ENCODE assay signal across 30 cellular contexts in genomic region chr5:115165790-115166189, GRCh38. TPM values are rescaled to one million over a fixed set of nuclear protein-coding genes. Genes with fewer than 3 reads are reported as not detected.
"Had no signal": no experiment of that assay in that cellular context is flagged by ENCODE, and none has a peak within 500 bp of the region (broad histone marks: within the 10 kb centered on the region; RNA-seq: fewer than 3 reads in every experiment).

No MANE protein-coding gene starts in this region.

- H3K79me2 ChIP-seq: parathyroid adenoma had no signal

- H3K27ac ChIP-seq: ovary, parathyroid adenoma, prostate gland, right atrium auricular region, skin epidermis, suprapubic skin, testis, tibial artery, transverse colon, upper lobe of right lung, uterus had no signal

- H3K36me3 ChIP-seq: ovary, prostate gland, right atrium auricular region, suprapubic skin, tibial artery, transverse colon, upper lobe of right lung, uterus had no signal

- H3K4me3 ChIP-seq: ovary, prostate gland, right atrium auricular region, skin epidermis, suprapubic skin, testis, tibial artery, transverse colon, upper lobe of right lung, uterus had no signal

- H3K9ac ChIP-seq: parathyroid adenoma had no signal

- H3K4me3 Mint-ChIP-seq: naive thymus-derived CD8-positive, alpha-beta T cell; natural killer cell treated with Interleukin-12 subunit alpha and Interleukin-12 subunit beta and Interleukin-15 and Interleukin-18, amount 100 ng/mL, for 72 hours; nephron progenitor cell; neural crest cell; stimulated activated effector memory CD8-positive, alpha-beta T cell treated with anti-CD3 and anti-CD28 coated beads, Interleukin-12 subunit alpha, Interleukin-12 subunit beta, amount 100 ng/mL, for 72 hours; stimulated activated naive CD8-positive, alpha-beta T cell treated with anti-CD3 and anti-CD28 coated beads, Interleukin-15, amount 100 ng/mL, for 72 hours; type B pancreatic cell had no signal

- H2AFZ ChIP-seq: parathyroid adenoma had no signal

- H3K36me3 Mint-ChIP-seq: stimulated activated effector memory CD8-positive, alpha-beta T cell treated with anti-CD3 and anti-CD28 coated beads, Interleukin-12 subunit alpha, Interleukin-12 subunit beta, amount 100 ng/mL, for 72 hours had no signal

- H3K27me3 ChIP-seq: ovary, right atrium auricular region, testis, tibial artery had no signal

- H3K27ac Mint-ChIP-seq: natural killer cell treated with Interleukin-12 subunit alpha and Interleukin-12 subunit beta and Interleukin-15 and Interleukin-18, amount 100 ng/mL, for 72 hours; nephron progenitor cell; stimulated activated effector memory CD8-positive, alpha-beta T cell treated with anti-CD3 and anti-CD28 coated beads, Interleukin-12 subunit alpha, Interleukin-12 subunit beta, amount 100 ng/mL, for 72 hours; stimulated activated naive CD8-positive, alpha-beta T cell treated with anti-CD3 and anti-CD28 coated beads, Interleukin-15, amount 100 ng/mL, for 72 hours; type B pancreatic cell had no signal

- H3K9me3 ChIP-seq: ovary, prostate gland, right atrium auricular region, suprapubic skin, testis, tibial artery, transverse colon, upper lobe of right lung, uterus had no signal

- DNase-seq: naive B cell; nephron progenitor cell; occipital lobe; ovary; posterior cingulate gyrus; retina; stimulated activated CD4-positive, alpha-beta T cell treated with anti-CD3 and anti-CD28 coated beads, Interleukin-15, amount 100 ng/mL, for 24 hours; stimulated activated CD4-positive, alpha-beta T cell treated with anti-CD3 and anti-CD28 coated beads, Interleukin-2, amount 100 ng/mL, for 24 hours; stimulated activated CD4-positive, alpha-beta T cell treated with anti-CD3 and anti-CD28 coated beads, Interleukin-2, amount 100 ng/mL, for 48 hours; stimulated activated CD4-positive, alpha-beta T cell treated with anti-CD3 and anti-CD28 coated beads, Interleukin-4, amount 100 ng/mL, for 24 hours; stimulated activated naive CD4-positive, alpha-beta T cell; stimulated activated naive CD8-positive, alpha-beta T cell treated with anti-CD3 and anti-CD28 coated beads, Interleukin-15, amount 100 ng/mL, for 72 hours; stimulated activated naive CD8-positive, alpha-beta T cell treated with anti-CD3 and anti-CD28 coated beads, Interleukin-15, Interleukin-2, amounts not matched to agents 100 U/mL and 50 U/mL, for 24 hours; substantia nigra; testis; tibial artery; transverse colon; upper lobe of right lung; uterus had no signal

- ATAC-seq: naive thymus-derived CD8-positive, alpha-beta T cell; natural killer cell treated with Interleukin-12 subunit alpha and Interleukin-12 subunit beta and Interleukin-15 and Interleukin-18, amount 100 ng/mL, for 72 hours; sciatic nerve; stimulated activated effector memory CD8-positive, alpha-beta T cell treated with anti-CD3 and anti-CD28 coated beads, Interleukin-12 subunit alpha, Interleukin-12 subunit beta, amount 100 ng/mL, for 72 hours; stimulated activated naive CD8-positive, alpha-beta T cell treated with anti-CD3 and anti-CD28 coated beads, Interleukin-15, amount 100 ng/mL, for 72 hours; stimulated activated naive CD8-positive, alpha-beta T cell treated with anti-CD3 and anti-CD28 coated beads, Interleukin-15, Interleukin-2, amounts not matched to agents 100 U/mL and 50 U/mL, for 24 hours; upper lobe of right lung had no signal

- H3K4me1 ChIP-seq: parathyroid adenoma, testis had no signal

- H3K9me3 Mint-ChIP-seq: natural killer cell treated with Interleukin-12 subunit alpha and Interleukin-12 subunit beta and Interleukin-15 and Interleukin-18, amount 100 ng/mL, for 72 hours; stimulated activated effector memory CD8-positive, alpha-beta T cell treated with anti-CD3 and anti-CD28 coated beads, Interleukin-12 subunit alpha, Interleukin-12 subunit beta, amount 100 ng/mL, for 72 hours had no signal

RNA-seq across cellular contexts. Expression of gene TRIM36, which starts 3.9 kb away (rescaled TPM):
- polyA plus RNA-seq: naive thymus-derived CD8-positive, alpha-beta T cell had no signal
